Comparison of ENCODE assay signal across 1 cellular context in genomic region chr7:4797858-4798705, GRCh38.
TF ChIP-seq lines count a peak whose summit lies in the region.

No MANE protein-coding gene starts in this region.

TF ChIP-seq in endothelial cell of umbilical vein, 7 proteins besides CTCF, POLR2A, EP300 and RAD21:
- TF ChIP-seq JUN (IDR thresholded peaks at IDR 0.05; ENCODE audit: borderline replicate concordance, insufficient read depth, insufficient read length, low read depth) (no peak), FOS (IDR thresholded peaks at IDR 0.05; ENCODE audit: borderline replicate concordance, insufficient read depth, low read length) (peak; percentile 6)
